In genomic region chr7:17758008-17758407, GRCh38 we compare ENCODE assay signal across 31 cellular contexts.
"Had no signal": no experiment of that assay in that cellular context is flagged by ENCODE, and none has a peak within 500 bp of the region (broad histone marks: within the 10 kb centered on the region; RNA-seq: fewer than 3 reads in every experiment).

No MANE protein-coding gene starts in this region.

- H3K36me3 ChIP-seq: adrenal gland, brain microvascular endothelial cell, breast epithelium had no signal

- ATAC-seq: activated CD8-positive, alpha-beta T cell treated with anti-CD3 and anti-CD28 coated beads for 36 hours; activated naive CD4-positive, alpha-beta T cell treated with anti-CD3 and anti-CD28 coated beads, Interleukin-2, amount 50 U/mL, for 72 hours; activated T-cell treated with anti-CD3 and anti-CD28 coated beads, Interleukin-2, amount 50 U/mL, for 4 hours; activated T-cell treated with anti-CD3 and anti-CD28 coated beads, Interleukin-2, amount 50 U/mL, for 72 hours; activated T-helper 17 cell treated with anti-CD3 and anti-CD28 coated beads, Interleukin-2, amount 50 U/mL, for 72 hours; body of pancreas had no signal

- H3K27me3 ChIP-seq: adrenal gland, body of pancreas, brain microvascular endothelial cell, breast epithelium had no signal

- H3K9me3 ChIP-seq: adrenal gland, body of pancreas had no signal

- H3K27ac ChIP-seq: adrenal gland, body of pancreas, brain microvascular endothelial cell, breast epithelium, coronary artery, VCaP had no signal

- H3K4me3 ChIP-seq: adrenal gland, body of pancreas, breast epithelium, coronary artery had no signal

- DNase-seq: activated B cell treated with CpG ODN at 0.5 μM for 24 hours; activated CD4-positive, alpha-beta memory T cell treated with anti-CD3 and anti-CD28 coated beads for 36 hours; activated CD4-positive, alpha-beta T cell treated with anti-CD3 and anti-CD28 coated beads for 4 hours; activated CD4-positive, alpha-beta T cell treated with anti-CD3 and anti-CD28 coated beads, Interleukin-2, amount 10 ng/mL, durations not matched to agents 24 days and 14 days; activated CD4-positive, alpha-beta T cell treated with anti-CD3 and anti-CD28 coated beads, Interleukin-2, amount 50 U/mL, for 1 hour; activated CD4-positive, alpha-beta T cell treated with anti-CD3 and anti-CD28 coated beads, Interleukin-2, amount 50 U/mL, for 4 hours; activated CD4-positive, CD25-positive, alpha-beta regulatory T cell treated with anti-CD3 and anti-CD28 coated beads, Interleukin-2, amount 50 U/mL, for 72 hours; activated CD8-positive, alpha-beta memory T cell treated with anti-CD3 and anti-CD28 coated beads, Interleukin-2, amount 50 U/mL, for 4 hours; activated CD8-positive, alpha-beta T cell treated with anti-CD3 and anti-CD28 coated beads for 36 hours; activated effector memory CD4-positive, alpha-beta T cell treated with anti-CD3 and anti-CD28 coated beads, Interleukin-2, amount 50 U/mL, for 16 hours; activated gamma-delta T cell treated with Interleukin-2 at 50 U/mL for 16 hours; activated naive CD4-positive, alpha-beta T cell; activated naive CD4-positive, alpha-beta T cell treated with anti-CD3 and anti-CD28 coated beads for 36 hours; activated naive CD4-positive, alpha-beta T cell treated with anti-CD3 and anti-CD28 coated beads, Interleukin-2, amount 50 U/mL, for 16 hours; activated naive CD8-positive, alpha-beta T cell treated with anti-CD3 and anti-CD28 coated beads for 36 hours; activated T-cell treated with anti-CD3 and anti-CD28 coated beads for 4 hours; activated T-cell treated with anti-CD3 and anti-CD28 coated beads, Interleukin-2, amount 50 U/mL, for 1 hour; activated T-cell treated with anti-CD3 and anti-CD28 coated beads, Interleukin-2, amount 50 U/mL, for 4 hours; activated T-cell treated with anti-CD3 and anti-CD28 coated beads, Interleukin-2, amount 50 U/mL, for 72 hours; adrenal gland; amniotic stem cell; aorta; body of pancreas; brain microvascular endothelial cell; central memory CD4-positive, alpha-beta T cell; T-helper 9 cell had no signal

- H3K4me1 ChIP-seq: adrenal gland, body of pancreas, breast epithelium had no signal
